Comparison of ENCODE assay signal across 1 cellular context in genomic region chr6:26142026-26142425, GRCh38.
TF ChIP-seq lines count a peak whose summit lies in the region.

No MANE protein-coding gene starts in this region.

TF ChIP-seq in H1, 55 proteins besides CTCF, POLR2A, EP300 and RAD21:
- no peak for TF ChIP-seq SP4 (IDR thresholded peaks at IDR 0.05; ENCODE audit: low read length)
- TF ChIP-seq JUND (IDR thresholded peaks at IDR 0.05; ENCODE audit: low read length), result no peak
- no peak for TF ChIP-seq CHD2 (IDR thresholded peaks at IDR 0.05; ENCODE audit: low read length)
- TF ChIP-seq CTBP2 (IDR thresholded peaks at IDR 0.05; ENCODE audit: borderline replicate concordance, insufficient read depth, insufficient read length, low read length), result no peak
- no peak for TF ChIP-seq KDM5A (IDR thresholded peaks at IDR 0.05; ENCODE audit: low read length)
- no peak for TF ChIP-seq KDM1A (IDR thresholded peaks at IDR 0.05; ENCODE audit: borderline replicate concordance, low read length)
- no peak for TF ChIP-seq RNF2 (IDR thresholded peaks at IDR 0.05; ENCODE audit: borderline replicate concordance, low read depth, low read length, missing control alignments, poor library complexity, severe bottlenecking)
- no peak for TF ChIP-seq EGR1 (IDR thresholded peaks at IDR 0.05; ENCODE audit: borderline replicate concordance, low read depth, low read length)
- no peak for TF ChIP-seq BACH1 (IDR thresholded peaks at IDR 0.05; ENCODE audit: low read length)
- TF ChIP-seq BRCA1 (IDR thresholded peaks at IDR 0.05; ENCODE audit: low read depth, low read length), result no peak
- no peak for TF ChIP-seq E2F6 (IDR thresholded peaks at IDR 0.05)
- no peak for TF ChIP-seq RBBP5 (IDR thresholded peaks at IDR 0.05; ENCODE audit: borderline replicate concordance, low read depth, low read length)
- no peak for TF ChIP-seq TAF7 (optimal IDR thresholded peaks at IDR 0.05; ENCODE audit: borderline replicate concordance, low read depth, low read length)
- TF ChIP-seq ATF3 (IDR thresholded peaks at IDR 0.05; ENCODE audit: insufficient read depth, low read depth, low read length), result no peak
- TF ChIP-seq GTF2F1 (IDR thresholded peaks at IDR 0.05; ENCODE audit: borderline replicate concordance, low read depth, low read length), result no peak
- no peak for TF ChIP-seq SIX5 (IDR thresholded peaks at IDR 0.05; ENCODE audit: low read depth, low read length)
